Comparison of ENCODE assay signal across 8 cellular contexts in genomic region chr17:41688641-41689496, GRCh38. TPM values are rescaled to one million over a fixed set of nuclear protein-coding genes. Genes with fewer than 3 reads are reported as not detected.
DNase-seq lines count a peak whose midpoint lies in the region; ATAC-seq and TF ChIP-seq lines count a peak whose summit lies in the region.

TSS of gene EIF1 (plus strand) at chr17:41688885. CDS start at chr17:41689039, 154 bp downstream.

- DNase-seq in DMS153 treated with DMSO at 0.1 percent for 48 hours (lab: John Stamatoyannopoulos, UW; ENCODE audit: unreplicated experiment) (peak; percentile 98), KBM-7 (peak; percentile 99), epithelial cell of proximal tubule (ENCODE audit: low read depth) (peak; percentile 90)
- peak; percentile 100 for DNase-seq in activated T-cell treated with anti-CD3 and anti-CD28 coated beads, Interleukin-2, amount 50 U/mL, for 24 hours
- DNase-seq in stimulated activated CD8-positive, alpha-beta memory T cell treated with anti-CD3 and anti-CD28 coated beads, Interleukin-4, amount 100 ng/mL, for 48 hours, result peak; percentile 100

- H3K9ac ChIP-seq in mucosa of rectum (ENCODE audit: low read depth in 1 of 2, low read length in 2 of 2), result peak within 1 kb of the TSS; percentile 99 to 100

- ATAC-seq in GM21717 (IDR thresholded peaks at IDR 0.05; ENCODE audit: unreplicated experiment), result peak; percentile 65

- peaks cover 34% of the 10 kb centered on the region for H3K4me1 Mint-ChIP-seq in activated T-cell treated with anti-CD3 and anti-CD28 coated beads, Interleukin-2, amount 50 U/mL, for 24 hours (ENCODE audit: low read depth)

- H3K4me3 ChIP-seq in epithelial cell of proximal tubule (ENCODE audit: low read depth, low read length), result peak within 1 kb of the TSS; percentile 75
- H3K4me3 ChIP-seq in mucosa of rectum (ENCODE audit: low read length in 2 of 2), result peak within 1 kb of the TSS; percentile 94

- peak within 1 kb of the TSS; percentile 97 for H3K4me3 Mint-ChIP-seq in activated T-cell treated with anti-CD3 and anti-CD28 coated beads, Interleukin-2, amount 50 U/mL, for 24 hours

- peaks cover 19 to 21% of the 10 kb centered on the region in 2 donors for H3K4me1 ChIP-seq in mucosa of rectum (ENCODE audit: control insufficient read depth in 2 of 2, insufficient read depth in 2 of 2, low read length in 2 of 2)

- H3K27ac Mint-ChIP-seq in activated T-cell treated with anti-CD3 and anti-CD28 coated beads, Interleukin-2, amount 50 U/mL, for 24 hours, result peak within 1 kb of the TSS; percentile 99

- no peaks in the 10 kb centered on the region for H3K27me3 ChIP-seq in mucosa of rectum (ENCODE audit: control insufficient read depth in 2 of 2, insufficient read depth in 2 of 2, low read length in 2 of 2)

- H3K36me3 ChIP-seq in mucosa of rectum (ENCODE audit: control insufficient read depth in 2 of 2, insufficient read depth in 2 of 2, low read length in 2 of 2), result peaks cover 43 to 44% of the 10 kb centered on the region in 2 donors

- H3K9me3 ChIP-seq in mucosa of rectum (ENCODE audit: control insufficient read depth in 2 of 2, low read length in 2 of 2), result no peaks in the 10 kb centered on the region

- peaks cover 55% of the 10 kb centered on the region for H3K36me3 Mint-ChIP-seq in activated T-cell treated with anti-CD3 and anti-CD28 coated beads, Interleukin-2, amount 50 U/mL, for 24 hours (ENCODE audit: low read depth)

- H3K9me3 Mint-ChIP-seq in activated T-cell treated with anti-CD3 and anti-CD28 coated beads, Interleukin-2, amount 50 U/mL, for 24 hours, result no peaks in the 10 kb centered on the region

- H3K27me3 Mint-ChIP-seq in activated T-cell treated with anti-CD3 and anti-CD28 coated beads, Interleukin-2, amount 50 U/mL, for 24 hours, result no peaks in the 10 kb centered on the region

- H3K27ac ChIP-seq in mucosa of rectum (ENCODE audit: low read depth in 2 of 2, low read length in 2 of 2), result peak within 1 kb of the TSS; percentile 100

- in situ Hi-C loops in KBM-7 (cut with MboI; ENCODE audit: low pct_unique_long_range_greater_than_20kb, low sequenced_read_pairs), result no loop called here

- no peak for TF ChIP-seq CTCF in epithelial cell of proximal tubule (conservative IDR thresholded peaks at IDR 0.05; ENCODE audit: low read depth, low read length)

TF ChIP-seq in PFSK-1, 5 proteins besides CTCF, POLR2A, EP300 and RAD21:
- TF ChIP-seq SIN3A (IDR thresholded peaks at IDR 0.05; ENCODE audit: borderline replicate concordance, insufficient read depth, low read length), result peak; percentile 68; the same call in 1 of the 2 replicates
- peak; percentile 91 for TF ChIP-seq TAF1 (IDR thresholded peaks at IDR 0.05; ENCODE audit: borderline replicate concordance, insufficient read depth, low read length)
- peak; percentile 99 for TF ChIP-seq FOXP2 (optimal IDR thresholded peaks at IDR 0.05; ENCODE audit: borderline replicate concordance, extremely low read depth, extremely low read length, insufficient read depth)
- TF ChIP-seq REST (IDR thresholded peaks at IDR 0.05; ENCODE audit: insufficient read depth in 1 of 2, low read depth in 2 of 2, low read length in 2 of 2), result 0 out of 4 replicates have a peak, but pooled peaks have one; percentile 42 to 49
- TF ChIP-seq POLR2AphosphoS5 (IDR thresholded peaks at IDR 0.05; ENCODE audit: low read depth, low read length), result peak; percentile 99
TF ChIP-seq in PFSK-1: peak in this region for 5.

RNA-seq across cellular contexts. Expression of gene EIF1, which starts in this region (rescaled TPM):
- polyA plus RNA-seq in PFSK-1 (2012; ENCODE audit: insufficient read length, low read depth), result 2,470 TPM
- total RNA-seq in epithelial cell of proximal tubule, result 59.0 and 86.7 TPM in 2 replicates

Comparison
In these comparisons a context has a peak if more than half of its experiments do, and no peak if none do; other contexts are left out.
1. Peak in every context shown above with its lines: DNase-seq, ATAC-seq, H3K4me3 ChIP-seq and H3K27ac ChIP-seq.